9 cellular contexts compared by ENCODE assay signal in genomic region chr1:21869620-21870121, GRCh38. TPM values are rescaled to one million over a fixed set of nuclear protein-coding genes. Genes with fewer than 3 reads are reported as not detected.
DNase-seq lines count a peak whose midpoint lies in the region; ATAC-seq and TF ChIP-seq lines count a peak whose summit lies in the region.
"Had no signal": no experiment of that assay in that cellular context is flagged by ENCODE, and none has a peak within 500 bp of the region (broad histone marks: within the 10 kb centered on the region; RNA-seq: fewer than 3 reads in every experiment).

No MANE protein-coding gene starts in this region.

- H3K4me1 Mint-ChIP-seq in activated T-cell treated with anti-CD3 and anti-CD28 coated beads, Interleukin-2, amount 50 U/mL, for 72 hours (ENCODE audit: low read depth) = peaks cover 5% of the 10 kb centered on the region

- H3K27me3 Mint-ChIP-seq in activated T-cell treated with anti-CD3 and anti-CD28 coated beads, Interleukin-2, amount 50 U/mL, for 72 hours (ENCODE audit: low read depth) = no peaks in the 10 kb centered on the region

- peaks cover 48% of the 10 kb centered on the region for H4K20me1 ChIP-seq in osteoblast (ENCODE audit: insufficient read depth, low read length)

- no peaks in the 10 kb centered on the region for H3K9me3 Mint-ChIP-seq in activated T-cell treated with anti-CD3 and anti-CD28 coated beads, Interleukin-2, amount 50 U/mL, for 72 hours

- H3K4me3 ChIP-seq in osteoblast (ENCODE audit: insufficient read depth, low read length) = no peak overlapping the region

- peak overlapping the region; percentile 66 for H3K27ac ChIP-seq in osteoblast (ENCODE audit: low read depth, low read length)

- peak; percentile 96 for DNase-seq in DMS153 treated with DMSO at 0.1 percent for 48 hours (lab: John Stamatoyannopoulos, UW; ENCODE audit: unreplicated experiment)
- DNase-seq in NCI-H345 treated with DMSO at 0.1 percent for 48 hours (lab: John Stamatoyannopoulos, UW; ENCODE audit: unreplicated experiment) = peak; percentile 86
- peak; percentile 100 for DNase-seq in osteoblast (ENCODE audit: insufficient read length, low spot score, missing footprints)
- no peak for DNase-seq in activated T-cell treated with anti-CD3 and anti-CD28 coated beads, Interleukin-2, amount 50 U/mL, for 72 hours
- no peak for DNase-seq in stimulated activated CD4-positive, alpha-beta T cell treated with anti-CD3 and anti-CD28 coated beads, Interleukin-1b, Interleukin-23, amount 100 ng/mL, for 48 hours

- peaks cover 19% of the 10 kb centered on the region for H3K79me2 ChIP-seq in osteoblast (ENCODE audit: insufficient read depth, low read length)

- no peak overlapping the region for H2AFZ ChIP-seq in osteoblast (ENCODE audit: low read length)

- H3K9me3 ChIP-seq in osteoblast (ENCODE audit: low read depth, low read length) = no peaks in the 10 kb centered on the region

- H3K4me1 ChIP-seq in osteoblast (ENCODE audit: insufficient read depth, low read length) = peaks cover 16% of the 10 kb centered on the region

- H3K36me3 ChIP-seq in osteoblast (ENCODE audit: insufficient read depth, low read length) = peaks cover 91% of the 10 kb centered on the region

- H3K27ac Mint-ChIP-seq in activated T-cell treated with anti-CD3 and anti-CD28 coated beads, Interleukin-2, amount 50 U/mL, for 72 hours = no peak overlapping the region

- H3K27me3 ChIP-seq in osteoblast (ENCODE audit: insufficient read depth, low read length) = no peaks in the 10 kb centered on the region

- no peak overlapping the region for H3K4me3 Mint-ChIP-seq in activated T-cell treated with anti-CD3 and anti-CD28 coated beads, Interleukin-2, amount 50 U/mL, for 72 hours

- peak; percentile 66 for ATAC-seq in esophagus mucosa
- no peak for ATAC-seq in HG03135 (IDR thresholded peaks at IDR 0.05; ENCODE audit: unreplicated experiment)
- no peak for ATAC-seq in HG03280 (IDR thresholded peaks at IDR 0.05; ENCODE audit: unreplicated experiment)
- no peak for ATAC-seq in activated T-cell treated with anti-CD3 and anti-CD28 coated beads, Interleukin-2, amount 50 U/mL, for 72 hours (replicated peaks in 1 of 2)

- H3K36me3 Mint-ChIP-seq in activated T-cell treated with anti-CD3 and anti-CD28 coated beads, Interleukin-2, amount 50 U/mL, for 72 hours (ENCODE audit: insufficient read depth in 2 of 2) = no peaks in the 10 kb centered on the region

- H3K4me2 ChIP-seq in osteoblast (ENCODE audit: insufficient read depth, low read length) = no peak overlapping the region

- TF ChIP-seq CTCF in osteoblast (IDR thresholded peaks at IDR 0.05; ENCODE audit: extremely low read depth, low read depth, low read length) = no peak

RNA-seq across cellular contexts. Expression of gene LDLRAD2, which starts 57.6 kb away (rescaled TPM):
- total RNA-seq in esophagus mucosa = 0.04 TPM
- total RNA-seq in osteoblast = not detected in 2 replicates
- total RNA-seq in activated T-cell treated with anti-CD3 and anti-CD28 coated beads, Interleukin-2, amount 50 U/mL, for 72 hours = under 1 TPM; 0.05 to 0.07 TPM
- total RNA-seq: subcutaneous adipose tissue had no signal

Comparison
In these comparisons a context has a peak if more than half of its experiments do, and no peak if none do; other contexts are left out.
1. DNase-seq: peak in DMS153 treated with DMSO at 0.1 percent for 48 hours (single experiment), NCI-H345 treated with DMSO at 0.1 percent for 48 hours (single experiment) and osteoblast (single experiment); none in activated T-cell treated with anti-CD3 and anti-CD28 coated beads, Interleukin-2, amount 50 U/mL, for 72 hours (0 of 2) and stimulated activated CD4-positive, alpha-beta T cell treated with anti-CD3 and anti-CD28 coated beads, Interleukin-1b, Interleukin-23, amount 100 ng/mL, for 48 hours (single experiment).